ENCODE assay signal across 8 cellular contexts in genomic region chr7:7640221-7641128, GRCh38. TPM values are rescaled to one million over a fixed set of nuclear protein-coding genes. Genes with fewer than 3 reads are reported as not detected.
DNase-seq lines count a peak whose midpoint lies in the region; ATAC-seq and TF ChIP-seq lines count a peak whose summit lies in the region.

Gene UMAD1, plus strand, starts transcription at chr7:7640752. Its CDS starts 32,620 bp downstream, at chr7:7673372.

- 0% methylated on average over 67 to 68 of the region's 68 CpGs for whole genome bisulfite sequencing in lung, 2 donors

- H3K9me3 Mint-ChIP-seq in CD8-positive, alpha-beta memory T cell: no peaks in the 10 kb centered on the region

- H3K27ac ChIP-seq in CD8-positive, alpha-beta memory T cell (ENCODE audit: low read depth, low read length): peak within 1 kb of the TSS; percentile 97
- peak within 1 kb of the TSS; percentile 82 to 94 for H3K27ac ChIP-seq in lung (ENCODE audit: low read depth in 1 of 2, low read length in 1 of 2)

- peak within 1 kb of the TSS; percentile 94 to 99 (median 98) for H3K27ac Mint-ChIP-seq in CD8-positive, alpha-beta memory T cell

- peaks cover 1 to 57% (median 13%) of the 10 kb centered on the region in 3 donors for H3K36me3 Mint-ChIP-seq in CD8-positive, alpha-beta memory T cell

- H3K4me3 ChIP-seq in CD8-positive, alpha-beta memory T cell (ENCODE audit: low read length): peak within 1 kb of the TSS; percentile 97
- H3K4me3 ChIP-seq in lung: peak within 1 kb of the TSS; percentile 86

- peak within 1 kb of the TSS; percentile 80 to 99 (median 97) for H3K4me3 Mint-ChIP-seq in CD8-positive, alpha-beta memory T cell

- peak; percentile 95 to 99 (median 99) for DNase-seq in CD8-positive, alpha-beta memory T cell
- peak; percentile 100 for DNase-seq in HS-5 (ENCODE audit: low read depth)
- DNase-seq in NK-92 treated with Interleukin-12 subunit alpha and Interleukin-12 subunit beta, amount 100 ng/mL, for 24 hours (lab: John Stamatoyannopoulos, UW): peak; percentile 96
- DNase-seq in activated CD8-positive, alpha-beta memory T cell treated with anti-CD3 and anti-CD28 coated beads for 24 hours: peak; percentile 96
- peak; percentile 97 for DNase-seq in effector CD4-positive, alpha-beta T cell
- DNase-seq in lung (ENCODE audit: low spot score): peak; percentile 99
- DNase-seq in stimulated activated CD4-positive, alpha-beta T cell treated with anti-CD3 and anti-CD28 coated beads, TNF-alpha, amount 100 ng/mL, for 4 hours (ENCODE audit: low read depth in 3 of 3): peak; percentile 87 to 96 (median 94)

- H3K36me3 ChIP-seq in CD8-positive, alpha-beta memory T cell (ENCODE audit: insufficient read depth, low read length): peaks cover 5% of the 10 kb centered on the region
- H3K36me3 ChIP-seq in lung (ENCODE audit: control insufficient read depth in 2 of 2, insufficient read depth in 2 of 2, low read length in 2 of 2): peaks cover 0 to 2% of the 10 kb centered on the region in 2 donors

- H3K4me1 Mint-ChIP-seq in CD8-positive, alpha-beta memory T cell: peaks cover 42 to 59% (median 58%) of the 10 kb centered on the region in 3 donors

- H3K27me3 ChIP-seq in CD8-positive, alpha-beta memory T cell (ENCODE audit: insufficient read depth, low read length, poor library complexity, severe bottlenecking): no peaks in the 10 kb centered on the region
- no peaks in the 10 kb centered on the region for H3K27me3 ChIP-seq in lung (ENCODE audit: control insufficient read depth, insufficient read depth)

- no peak for TF ChIP-seq CTCF in lung (IDR thresholded peaks at IDR 0.05; ENCODE audit: control extremely low read depth, extremely low read depth)

- POLR2A ChIA-PET in CD8-positive, alpha-beta memory T cell (lab: Charles Lee): interaction anchor here (0.8 to 2.7 kb wide), 12 partner anchors 12 to 557 kb away, joined by 3 to 36 read pairs (median 4); partner anchors contain the start of genes C1GALT1 and GLCCI1

- peaks cover 0 to 3% of the 10 kb centered on the region in 2 donors for H3K27me3 Mint-ChIP-seq in CD8-positive, alpha-beta memory T cell

- H3K9me3 ChIP-seq in CD8-positive, alpha-beta memory T cell (ENCODE audit: low read length): no peaks in the 10 kb centered on the region
- no peaks in the 10 kb centered on the region for H3K9me3 ChIP-seq in lung (ENCODE audit: control insufficient read depth in 2 of 2, insufficient read depth in 1 of 2, low read length in 1 of 2)

- ATAC-seq in GM19468 (IDR thresholded peaks at IDR 0.05; ENCODE audit: extremely low read depth, unreplicated experiment) (peak; percentile 99), lung (ENCODE audit: insufficient read depth, low FRiP score) (peak; percentile 99)

- peaks cover 22% of the 10 kb centered on the region for H3K4me1 ChIP-seq in CD8-positive, alpha-beta memory T cell (ENCODE audit: insufficient read depth, low read length)
- H3K4me1 ChIP-seq in lung (ENCODE audit: control insufficient read depth in 2 of 2, insufficient read depth in 2 of 2, low read length in 2 of 2): peaks cover 1 to 7% of the 10 kb centered on the region in 2 donors

- CTCF ChIA-PET in CD8-positive, alpha-beta memory T cell (lab: Charles Lee): interaction anchor here (1.0 to 2.0 kb wide), 11 partner anchors 11 to 576 kb away, joined by 3 to 6 read pairs (median 3); partner anchors contain the start of genes C1GALT1 and GLCCI1

RNA-seq across cellular contexts. Expression of gene UMAD1, which starts in this region (rescaled TPM):
- total RNA-seq in CD8-positive, alpha-beta memory T cell: 10 to 100 TPM; 13.5 to 14.8 TPM
- polyA plus RNA-seq in CD8-positive, alpha-beta memory T cell: 27.4 TPM
- total RNA-seq in lung: 10 to 100 TPM; 14.5 to 19.2 TPM
- 1 to 10 TPM; 7.7 to 9.9 TPM for polyA plus RNA-seq in lung

Comparison
In these comparisons a context has a peak if more than half of its experiments do, and no peak if none do; other contexts are left out.
1. Peak in every context shown above with its lines: DNase-seq, ATAC-seq, H3K4me3 ChIP-seq and H3K27ac ChIP-seq.